1 cellular context compared by ENCODE assay signal in genomic region chr5:1136814-1137213, GRCh38.
TF ChIP-seq lines count a peak whose summit lies in the region.

No MANE protein-coding gene starts in this region.

TF ChIP-seq in WTC11, 78 proteins besides CTCF, POLR2A, EP300 and RAD21 (continued from another document):
- TF ChIP-seq FOXP4 (CRISPR knock-in tag; IDR thresholded peaks at IDR 0.05) = no peak
- TF ChIP-seq ATF3 (CRISPR knock-in tag; conservative IDR thresholded peaks at IDR 0.05) = no peak
- no peak for TF ChIP-seq ZNF425 (CRISPR knock-in tag; conservative IDR thresholded peaks at IDR 0.05)
- TF ChIP-seq USF2 (CRISPR knock-in tag; IDR thresholded peaks at IDR 0.05) = no peak
